Comparison of ENCODE assay signal across 16 cellular contexts in the genomic region with DNA sequence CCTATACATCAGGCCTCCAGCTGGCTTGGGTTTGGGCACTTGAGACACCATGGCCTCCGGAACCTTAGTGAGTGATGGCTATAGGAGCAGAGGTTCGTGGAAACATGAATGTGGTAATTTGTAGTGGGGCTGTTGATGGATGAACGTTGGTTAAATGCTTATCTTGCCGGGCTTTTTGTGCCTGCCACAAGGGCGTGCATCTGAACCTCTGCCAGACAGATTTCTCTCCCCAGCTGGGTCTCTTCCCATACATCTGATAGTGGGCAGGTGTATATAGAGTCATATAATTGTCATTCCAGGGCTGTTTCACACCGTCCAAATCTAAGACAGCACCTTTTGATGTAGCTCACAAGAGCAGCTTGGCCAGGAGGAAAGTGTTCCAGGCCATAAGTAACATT.
"Had no signal": no experiment of that assay in that cellular context is flagged by ENCODE, and none has a peak within 500 bp of the region (broad histone marks: within the 10 kb centered on the region; RNA-seq: fewer than 3 reads in every experiment).

No MANE protein-coding gene starts in this region.

- DNase-seq: effector memory CD4-positive, alpha-beta T cell; islet precursor cell; mesendoderm; naive thymus-derived CD4-positive, alpha-beta T cell; nephron progenitor cell; posterior cingulate gyrus; sigmoid colon; stimulated activated CD4-positive, alpha-beta T cell treated with anti-CD3 and anti-CD28 coated beads, Interleukin-2, amount 100 ng/mL, for 24 hours; stimulated activated CD4-positive, alpha-beta T cell treated with anti-CD3 and anti-CD28 coated beads, Interleukin-4, amount 100 ng/mL, for 4 hours; stimulated activated naive B cell treated with anti-CD40 and anti-IgM and Interleukin-4, amounts not matched to agents 10 μg/mL and 1 μg/mL and 100 μg/mL, for 72 hours; stimulated activated naive CD8-positive, alpha-beta T cell treated with anti-CD3 and anti-CD28 coated beads, Interleukin-15, amount 100 ng/mL, for 72 hours; testis; transverse colon had no signal

- H3K4me3 ChIP-seq: sigmoid colon, skin epidermis, testis, transverse colon had no signal

- H3K27ac ChIP-seq: neutrophil, sigmoid colon, skin epidermis, testis, transverse colon had no signal

- H3K4me1 ChIP-seq: sigmoid colon, testis, transverse colon had no signal

- H3K9me3 ChIP-seq: neutrophil, testis, transverse colon had no signal

- H3K36me3 ChIP-seq: neutrophil, sigmoid colon, transverse colon had no signal

- H3K27me3 ChIP-seq: sigmoid colon, testis, transverse colon had no signal

- ATAC-seq: esophagus mucosa; naive thymus-derived CD4-positive, alpha-beta T cell; stimulated activated naive B cell treated with anti-CD40 and anti-IgM and Interleukin-4, amounts not matched to agents 10 μg/mL and 1 μg/mL and 100 μg/mL, for 72 hours; stimulated activated naive CD8-positive, alpha-beta T cell treated with anti-CD3 and anti-CD28 coated beads, Interleukin-15, amount 100 ng/mL, for 72 hours had no signal
